8 cellular contexts compared by ENCODE assay signal in the genomic region with DNA sequence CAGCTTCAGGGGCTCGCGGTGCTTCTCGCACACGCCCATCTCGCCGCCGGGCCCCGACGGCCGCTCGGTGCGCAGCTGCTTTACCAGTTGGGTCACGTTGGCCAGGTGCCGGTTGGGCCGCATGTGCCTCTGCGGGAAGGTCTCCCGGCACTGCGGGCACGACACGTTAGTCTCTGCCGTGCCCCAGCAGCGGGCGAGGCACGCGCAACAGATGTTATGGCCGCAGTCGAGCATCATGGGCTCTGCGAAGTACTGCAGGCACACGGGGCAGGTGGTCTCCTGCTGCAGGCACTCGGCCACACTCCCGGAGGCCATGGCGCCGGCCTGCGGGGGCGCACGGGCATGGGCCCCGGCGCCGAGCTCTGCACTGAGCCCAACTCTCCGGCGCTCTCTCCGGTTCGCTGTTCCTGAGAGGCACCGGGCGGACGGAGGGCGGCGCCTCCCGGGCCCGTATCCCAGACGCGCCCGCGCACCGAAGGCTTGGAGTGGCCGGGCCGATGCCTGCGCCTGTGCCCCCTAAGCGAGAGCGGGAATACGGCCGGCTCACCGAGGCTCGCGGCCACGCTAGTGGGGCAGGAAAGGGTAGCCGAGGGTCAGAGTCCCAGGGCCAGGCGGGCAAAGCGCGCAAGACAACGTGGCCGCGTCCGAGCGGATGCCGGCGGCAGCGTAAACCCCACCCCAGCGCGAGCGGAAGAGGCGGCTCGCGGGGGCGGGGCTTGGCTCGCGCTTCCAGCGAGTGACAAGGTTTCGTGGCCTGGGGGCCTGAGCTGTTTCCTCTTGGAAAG. TPM values are rescaled to one million over a fixed set of nuclear protein-coding genes. Genes with fewer than 3 reads are reported as not detected.
A peak's percentile ranks its signal among the peaks of the same experiment; 100 is the strongest.
DNase-seq lines count a peak whose midpoint lies in the region; ATAC-seq, FAIRE-seq and TF ChIP-seq lines count a peak whose summit lies in the region.

Gene TRIM27 (minus strand): TSS at position 668 of the 785 bp plus-strand sequence. CDS start 353 bp downstream, at position 315.

- H3K4me1 ChIP-seq in left ventricle myocardium inferior (peaks cover 53% of the 10 kb centered on the region), prostate gland (replicated peaks) (no peaks in the 10 kb centered on the region)

- H3K9me3 ChIP-seq in left ventricle myocardium inferior (replicated peaks) = no peaks in the 10 kb centered on the region
- H3K9me3 ChIP-seq in prostate gland = no peaks in the 10 kb centered on the region

- peak; percentile 85 for TF ChIP-seq POLR2A in prostate gland (IDR thresholded peaks at IDR 0.05)

- no peak for FAIRE-seq in urothelium cell line (lab: Jason Lieb, UNC)

- H3K36me3 ChIP-seq in left ventricle myocardium inferior (peaks cover 36% of the 10 kb centered on the region), prostate gland (peaks cover 0 to 5% of the 10 kb centered on the region in 2 donors)

- TF ChIP-seq CTCF in GM12875 (IDR thresholded peaks at IDR 0.05; ENCODE audit: borderline replicate concordance, insufficient read depth, low read depth, low read length) (no peak), left ventricle myocardium inferior (IDR thresholded peaks at IDR 0.05; ENCODE audit: borderline replicate concordance) (no peak), prostate gland (IDR thresholded peaks at IDR 0.05) (no peak)

- intact Hi-C loops in left ventricle myocardium inferior (cut with micrococcal nuclease) (no loop called here), prostate gland (cut with DNase I) (loop anchor here (1.0 to 2.0 kb wide), 2 partner anchors 17 to 26 kb away; no protein-coding TSS in a partner anchor)

- H3K4me3 ChIP-seq in GM12875 (ENCODE audit: low read depth, low read length) (peak within 1 kb of the TSS; percentile 80), left ventricle myocardium inferior (peak within 1 kb of the TSS; percentile 89), prostate gland (peak within 1 kb of the TSS; percentile 56 to 80)

- H3K27ac ChIP-seq in left ventricle myocardium inferior (replicated peaks) = peak within 1 kb of the TSS; percentile 96
- peak within 1 kb of the TSS; percentile 93 for H3K27ac ChIP-seq in prostate gland

- WGBS in prostate gland = under 1% methylated on average over 73 of the region's 89 CpGs

- peak; percentile 86 for ATAC-seq in HG02571 (IDR thresholded peaks at IDR 0.05; ENCODE audit: unreplicated experiment)

- DNase-seq in NCI-H1048 (lab: John Stamatoyannopoulos, UW) (peak; percentile 63), T-helper 1 cell (peak; percentile 58 to 87 (median 65)), amniotic stem cell (lab: John Stamatoyannopoulos, UW) (peak; percentile 77), left ventricle myocardium inferior (peak; percentile 92), prostate gland (ENCODE audit: low spot score) (peak; percentile 91), urothelium cell line (ENCODE audit: low spot score) (peak; percentile 92)

- H3K27me3 ChIP-seq in left ventricle myocardium inferior (ENCODE audit: low read depth) (no peaks in the 10 kb centered on the region), prostate gland (replicated peaks; ENCODE audit: insufficient read depth) (no peaks in the 10 kb centered on the region)

RNA-seq across cellular contexts. Expression of gene TRIM27, which starts in this region (rescaled TPM):
- total RNA-seq in left ventricle myocardium inferior = 17.8 TPM
- total RNA-seq in prostate gland = 10 to 100 TPM; 79.2 to 85.7 TPM

Comparison
In these comparisons a context has a peak if more than half of its experiments do, and no peak if none do; other contexts are left out.
1. Peak in every context shown above with its lines: DNase-seq, ATAC-seq, H3K4me3 ChIP-seq and H3K27ac ChIP-seq.